1 cellular context compared by ENCODE assay signal in the genomic region with DNA sequence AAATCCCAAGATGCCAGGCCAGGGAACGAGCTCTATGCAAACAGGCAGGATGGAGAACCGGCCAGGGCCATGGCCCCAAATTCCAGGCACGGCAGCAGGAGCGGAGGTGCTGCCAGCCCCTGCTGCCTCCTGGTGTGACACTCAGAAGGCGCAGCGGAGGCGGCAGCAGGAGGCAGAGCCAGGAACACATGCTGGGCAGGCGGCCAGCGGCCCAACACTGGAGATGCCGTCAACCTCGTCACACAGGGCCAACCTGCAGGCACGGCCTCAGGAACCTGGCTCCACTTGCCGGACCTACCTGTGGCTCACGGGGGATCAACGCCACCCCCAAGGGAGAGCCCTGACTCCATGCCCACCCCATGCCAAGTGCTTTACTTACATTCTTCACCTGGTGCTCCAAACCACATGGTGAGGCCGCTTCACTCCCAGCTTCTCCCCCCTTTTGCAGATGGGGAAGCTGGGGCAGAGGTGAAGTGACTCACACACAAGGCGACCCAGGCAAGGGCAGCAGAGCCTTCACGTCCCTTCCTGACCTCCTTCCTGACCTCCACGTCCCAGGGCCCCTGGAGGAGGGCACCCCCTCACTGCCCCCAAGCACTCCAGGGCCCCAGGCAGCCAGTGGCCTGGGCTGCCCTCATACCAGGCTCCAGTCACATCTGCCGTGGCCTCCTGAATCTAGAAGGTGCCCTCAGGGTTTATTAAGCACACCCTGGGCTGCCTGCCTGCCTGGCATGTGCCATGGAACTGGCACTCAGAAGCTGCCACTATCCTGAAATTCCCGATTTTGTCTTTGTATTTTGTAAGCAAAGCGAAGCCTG.
TF ChIP-seq lines count a peak whose summit lies in the region.

No MANE protein-coding gene starts in this region.

TF ChIP-seq in H1, 55 proteins besides CTCF, POLR2A, EP300 and RAD21 (continued from another document):
- no peak for TF ChIP-seq SIX5 (IDR thresholded peaks at IDR 0.05; ENCODE audit: low read depth, low read length)
- no peak for TF ChIP-seq BRCA1 (IDR thresholded peaks at IDR 0.05; ENCODE audit: low read depth, low read length)
- TF ChIP-seq FOSL1 (IDR thresholded peaks at IDR 0.05; ENCODE audit: insufficient read depth, low read depth, low read length), result no peak
- TF ChIP-seq KDM5A (IDR thresholded peaks at IDR 0.05; ENCODE audit: low read length), result no peak
